ENCODE assay signal across 24 cellular contexts in genomic region chr9:138101444-138102234, GRCh38.
DNase-seq lines count a peak whose midpoint lies in the region; ATAC-seq and TF ChIP-seq lines count a peak whose summit lies in the region.
"Had no signal": no experiment of that assay in that cellular context is flagged by ENCODE, and none has a peak within 500 bp of the region (broad histone marks: within the 10 kb centered on the region; RNA-seq: fewer than 3 reads in every experiment).

No MANE protein-coding gene starts in this region.

- H3K36me3 Mint-ChIP-seq in activated CD4-positive, alpha-beta memory T cell treated with anti-CD3 and anti-CD28 coated beads for 36 hours, result no peaks in the 10 kb centered on the region
- H3K36me3 Mint-ChIP-seq: activated naive CD8-positive, alpha-beta T cell treated with anti-CD3 and anti-CD28 coated beads for 36 hours; naive B cell had no signal

- H3K27me3 ChIP-seq in stomach, result peaks cover 0 to 40% (median 12%) of the 10 kb centered on the region in 3 donors
- H3K27me3 ChIP-seq: hepatocyte, ovary had no signal

- no peak for ATAC-seq in GM21717 (IDR thresholded peaks at IDR 0.05; ENCODE audit: unreplicated experiment)
- ATAC-seq: gastroesophageal sphincter, T-helper 17 cell had no signal

- H3K27ac ChIP-seq in stomach, result no peak overlapping the region
- H3K27ac ChIP-seq: C4-2B, gastroesophageal sphincter, hepatocyte, HL-60, ovary, SK-N-MC had no signal

- no peak overlapping the region for H3K4me3 Mint-ChIP-seq in activated CD4-positive, alpha-beta memory T cell treated with anti-CD3 and anti-CD28 coated beads for 36 hours
- H3K4me3 Mint-ChIP-seq: activated naive CD8-positive, alpha-beta T cell treated with anti-CD3 and anti-CD28 coated beads for 36 hours; dendritic cell treated with granulocyte-macrophage colony-stimulating factor and Interleukin-4, amounts not matched to agents 40 ng/mL and 50 ng/mL, for 4 days; HFFc6; naive B cell; T-helper 17 cell had no signal

- in situ Hi-C loops in GM13977 (cut with MboI; ENCODE audit: low pct_unique_long_range_greater_than_20kb, low sequenced_read_pairs, unreplicated experiment), result no loop called here

- peaks cover under 1% of the 10 kb centered on the region for H3K27me3 Mint-ChIP-seq in activated CD4-positive, alpha-beta memory T cell treated with anti-CD3 and anti-CD28 coated beads for 36 hours

- intact Hi-C loops in activated CD4-positive, alpha-beta memory T cell treated with anti-CD3 and anti-CD28 coated beads for 36 hours (cut with micrococcal nuclease), result no loop called here
- intact Hi-C loops in stomach (cut with DNase I; ENCODE audit: low total_unique reads), result no loop called here

- TF ChIP-seq EP300 in stomach (IDR thresholded peaks at IDR 0.05), result no peak

- no peak overlapping the region for H3K27ac Mint-ChIP-seq in activated CD4-positive, alpha-beta memory T cell treated with anti-CD3 and anti-CD28 coated beads for 36 hours
- H3K27ac Mint-ChIP-seq: activated naive CD8-positive, alpha-beta T cell treated with anti-CD3 and anti-CD28 coated beads for 36 hours; dendritic cell treated with granulocyte-macrophage colony-stimulating factor and Interleukin-4, amounts not matched to agents 40 ng/mL and 50 ng/mL, for 4 days; HFFc6; naive B cell; T-helper 17 cell had no signal

- CTCF ChIA-PET in activated CD4-positive, alpha-beta memory T cell treated with anti-CD3 and anti-CD28 coated beads for 36 hours (lab: Charles Lee), result interaction anchor here (0.7 kb wide), 1 partner anchor 356 kb away, joined by 3 read pairs; no protein-coding TSS in a partner anchor

- TF ChIP-seq POLR2A in stomach (IDR thresholded peaks at IDR 0.05), result no peak

- H3K9me3 ChIP-seq in stomach, result no peaks in the 10 kb centered on the region
- H3K9me3 ChIP-seq: Caco-2, gastroesophageal sphincter, ovary had no signal

- TF ChIP-seq CTCF in GM13977 (IDR thresholded peaks at IDR 0.05; ENCODE audit: extremely low read depth, insufficient read depth, missing control alignments) (no peak), stomach (IDR thresholded peaks at IDR 0.05) (no peak)

- no peaks in the 10 kb centered on the region for H3K4me1 Mint-ChIP-seq in activated CD4-positive, alpha-beta memory T cell treated with anti-CD3 and anti-CD28 coated beads for 36 hours (ENCODE audit: low read depth)
- H3K4me1 Mint-ChIP-seq: activated naive CD8-positive, alpha-beta T cell treated with anti-CD3 and anti-CD28 coated beads for 36 hours; naive B cell; T-helper 17 cell had no signal

- DNase-seq in GM13977 (ENCODE audit: low spot score) (peak; percentile 23), iPS-NIHi11 (ENCODE audit: low spot score) (peak; percentile 10), stomach (peak; percentile 15), nucleus accumbens (lab: John Stamatoyannopoulos, UW) (no peak), A172 (ENCODE audit: low spot score) (no peak)
- peak; percentile 3 for DNase-seq in activated CD4-positive, alpha-beta memory T cell treated with anti-CD3 and anti-CD28 coated beads for 36 hours
- DNase-seq: activated naive CD8-positive, alpha-beta T cell treated with anti-CD3 and anti-CD28 coated beads for 36 hours; Caco-2; DND-41; HFFc6; mesendoderm; naive B cell; NCI-H146; NCI-H446 treated with DMSO at 0.1 percent for 48 hours; ovary; retina; T-helper 17 cell had no signal

- H3K4me3 ChIP-seq in stomach, result no peak overlapping the region
- H3K4me3 ChIP-seq: gastroesophageal sphincter, hepatocyte, ovary, SK-N-MC had no signal

- no peaks in the 10 kb centered on the region for H3K36me3 ChIP-seq in stomach
- H3K36me3 ChIP-seq: gastroesophageal sphincter, ovary had no signal

- H3K4me1 ChIP-seq in stomach, result no peaks in the 10 kb centered on the region
- H3K4me1 ChIP-seq: Caco-2, gastroesophageal sphincter had no signal

- WGBS in stomach, 5 donors, result 84 to 88% (median 86%) methylated on average over 12 to 16 of the region's 16 CpGs

- no peaks in the 10 kb centered on the region for H3K9me3 Mint-ChIP-seq in activated CD4-positive, alpha-beta memory T cell treated with anti-CD3 and anti-CD28 coated beads for 36 hours
- H3K9me3 Mint-ChIP-seq: activated naive CD8-positive, alpha-beta T cell treated with anti-CD3 and anti-CD28 coated beads for 36 hours; dendritic cell treated with granulocyte-macrophage colony-stimulating factor and Interleukin-4, amounts not matched to agents 40 ng/mL and 50 ng/mL, for 4 days; naive B cell had no signal

- POLR2A ChIA-PET in activated CD4-positive, alpha-beta memory T cell treated with anti-CD3 and anti-CD28 coated beads for 36 hours (lab: Charles Lee), result no interaction called here

Comparison
In these comparisons a context has a peak if more than half of its experiments do, and no peak if none do; other contexts are left out.
1. DNase-seq: peak in GM13977 (single experiment), activated CD4-positive, alpha-beta memory T cell treated with anti-CD3 and anti-CD28 coated beads for 36 hours (single experiment), iPS-NIHi11 (single experiment) and stomach (single experiment); none in nucleus accumbens (0 of 56) and A172 (single experiment).